16 cellular contexts compared by ENCODE assay signal in genomic region chr7:44348851-44349781, GRCh38. TPM values are rescaled to one million over a fixed set of nuclear protein-coding genes. Genes with fewer than 3 reads are reported as not detected.
DNase-seq lines count a peak whose midpoint lies in the region; ATAC-seq and TF ChIP-seq lines count a peak whose summit lies in the region.
"Had no signal": no experiment of that assay in that cellular context is flagged by ENCODE, and none has a peak within 500 bp of the region (broad histone marks: within the 10 kb centered on the region; RNA-seq: fewer than 3 reads in every experiment).

No MANE protein-coding gene starts in this region.

- peaks cover 7% of the 10 kb centered on the region for H3K27me3 ChIP-seq in AG04450 (ENCODE audit: control insufficient read depth, insufficient read depth, low read length)
- H3K27me3 ChIP-seq in endodermal cell (ENCODE audit: control insufficient read depth, insufficient read depth, low read length, poor library complexity, severe bottlenecking): peaks cover 26% of the 10 kb centered on the region
- H3K27me3 ChIP-seq: body of pancreas, SJCRH30 had no signal

- peak; percentile 16; the same call in 1 of the 2 replicates for TF ChIP-seq CTCF in AG04450 (IDR thresholded peaks at IDR 0.05; ENCODE audit: low read depth, low read length)
- peak; percentile 38 for TF ChIP-seq CTCF in HFFc6 (IDR thresholded peaks at IDR 0.05)
- TF ChIP-seq CTCF in endodermal cell (conservative IDR thresholded peaks at IDR 0.05): peak; percentile 75

- H3K4me3 Mint-ChIP-seq in HFFc6 (no peak overlapping the region), endodermal cell (no peak overlapping the region)
- no peak overlapping the region for H3K4me3 Mint-ChIP-seq in activated CD4-positive, alpha-beta memory T cell treated with anti-CD3 and anti-CD28 coated beads, Interleukin-2, amount 10 ng/mL, durations not matched to agents 7 days and 5 days
- H3K4me3 Mint-ChIP-seq in activated T-helper 2 cell treated with anti-CD3 and anti-CD28 coated beads, Interferon-gamma antibody, Interleukin-2, Interleukin-4, amounts not matched to agents 10 μg/mL and 5 μg/mL and 100 μg/mL, durations not matched to agents 14 hours and 24 hours and 36 hours (ENCODE audit: low read depth): no peak overlapping the region
- H3K4me3 Mint-ChIP-seq: activated CD4-positive, alpha-beta T cell treated with anti-CD3 and anti-CD28 coated beads, Interleukin-2, amount 10 ng/mL, durations not matched to agents 24 days and 14 days; activated naive CD4-positive, alpha-beta T cell treated with anti-CD3 and anti-CD28 coated beads, Interleukin-2, amount 50 U/mL, for 24 hours; nephron had no signal

- H3K4me3 ChIP-seq in AG04450 (ENCODE audit: low read depth, low read length) (no peak overlapping the region), endodermal cell (ENCODE audit: low read length) (no peak overlapping the region)
- H3K4me3 ChIP-seq: body of pancreas, lower lobe of right lung, SJCRH30, stomach had no signal

- H3K27me3 Mint-ChIP-seq in HFFc6 (ENCODE audit: insufficient read depth) (no peaks in the 10 kb centered on the region; the same call in none of the 2 replicates), endodermal cell (ENCODE audit: insufficient read depth) (peaks cover 11% of the 10 kb centered on the region)
- H3K27me3 Mint-ChIP-seq in activated CD4-positive, alpha-beta memory T cell treated with anti-CD3 and anti-CD28 coated beads, Interleukin-2, amount 10 ng/mL, durations not matched to agents 7 days and 5 days: peaks cover 45% of the 10 kb centered on the region
- peaks cover 51% of the 10 kb centered on the region for H3K27me3 Mint-ChIP-seq in activated T-helper 2 cell treated with anti-CD3 and anti-CD28 coated beads, Interferon-gamma antibody, Interleukin-2, Interleukin-4, amounts not matched to agents 10 μg/mL and 5 μg/mL and 100 μg/mL, durations not matched to agents 14 hours and 24 hours and 36 hours (ENCODE audit: low read depth)

- no peaks in the 10 kb centered on the region; the same call in 1 of the 2 replicates for H3K9me3 ChIP-seq in AG04450 (ENCODE audit: control insufficient read depth, insufficient read depth, low read length)
- H3K9me3 ChIP-seq in endodermal cell (ENCODE audit: control insufficient read depth, low read length): no peaks in the 10 kb centered on the region
- H3K9me3 ChIP-seq: body of pancreas, lower lobe of right lung, SJCRH30 had no signal

- intact Hi-C loops in activated T-helper 2 cell treated with anti-CD3 and anti-CD28 coated beads, Interferon-gamma antibody, Interleukin-2, Interleukin-4, amounts not matched to agents 10 μg/mL and 5 μg/mL and 100 μg/mL, durations not matched to agents 14 hours and 24 hours and 36 hours (cut with micrococcal nuclease): no loop called here

- H3K4me1 ChIP-seq in endodermal cell (ENCODE audit: control insufficient read depth, insufficient read depth, low read length): no peaks in the 10 kb centered on the region
- H3K4me1 ChIP-seq: body of pancreas, lower lobe of right lung, SJCRH30, stomach had no signal

- H3K27ac ChIP-seq in AG04450 (ENCODE audit: low read depth, low read length) (no peak overlapping the region), endodermal cell (ENCODE audit: low read depth, low read length) (no peak overlapping the region)
- H3K27ac ChIP-seq: body of pancreas, lower lobe of right lung, SJCRH30, stomach had no signal

- H3K9ac ChIP-seq in endodermal cell (ENCODE audit: extremely low read depth, low read length, poor library complexity, severe bottlenecking): no peak overlapping the region

- CTCF ChIA-PET in AG04450 (lab: Charles Lee): interaction anchor here (0.6 to 3.2 kb wide), 9 partner anchors 9 to 216 kb away, joined by 3 to 46 read pairs (median 3); no protein-coding TSS in a partner anchor
- CTCF ChIA-PET in activated CD4-positive, alpha-beta memory T cell treated with anti-CD3 and anti-CD28 coated beads, Interleukin-2, amount 10 ng/mL, durations not matched to agents 7 days and 5 days (lab: Charles Lee): interaction anchor here (1.0 to 3.2 kb wide), 4 partner anchors 9 to 216 kb away, joined by 3 to 14 read pairs (median 4); no protein-coding TSS in a partner anchor

- DNase-seq in AG04450 (ENCODE audit: low read depth, low spot score): no peak
- no peak for DNase-seq in HFFc6
- peak; percentile 86 for DNase-seq in endodermal cell
- DNase-seq in medulla oblongata (ENCODE audit: extremely low spot score): peak; percentile 9
- DNase-seq in activated CD4-positive, alpha-beta memory T cell treated with anti-CD3 and anti-CD28 coated beads, Interleukin-2, amount 10 ng/mL, durations not matched to agents 7 days and 5 days: no peak
- no peak for DNase-seq in activated T-helper 2 cell treated with anti-CD3 and anti-CD28 coated beads, Interferon-gamma antibody, Interleukin-2, Interleukin-4, amounts not matched to agents 10 μg/mL and 5 μg/mL and 100 μg/mL, durations not matched to agents 14 hours and 24 hours and 36 hours (ENCODE audit: low spot score)
- DNase-seq in effector CD4-positive, alpha-beta T cell: no peak
- DNase-seq: activated CD4-positive, alpha-beta T cell treated with anti-CD3 and anti-CD28 coated beads, Interleukin-2, amount 10 ng/mL, durations not matched to agents 24 days and 14 days; body of pancreas; lower lobe of right lung; NCI-H1436 treated with DMSO at 0.1 percent for 48 hours; stomach had no signal

- 75 to 81% methylated on average over 4 to 8 of the region's 9 CpGs for WGBS in endodermal cell (ENCODE audit: insufficient coverage in 1 of 2, insufficient read length in 1 of 2), 2 experiments

- H3K36me3 Mint-ChIP-seq in HFFc6 (ENCODE audit: low read depth) (peaks cover 9% of the 10 kb centered on the region), endodermal cell (ENCODE audit: low read depth) (no peaks in the 10 kb centered on the region)
- no peaks in the 10 kb centered on the region for H3K36me3 Mint-ChIP-seq in activated CD4-positive, alpha-beta memory T cell treated with anti-CD3 and anti-CD28 coated beads, Interleukin-2, amount 10 ng/mL, durations not matched to agents 7 days and 5 days (ENCODE audit: low read depth)
- no peaks in the 10 kb centered on the region for H3K36me3 Mint-ChIP-seq in activated T-helper 2 cell treated with anti-CD3 and anti-CD28 coated beads, Interferon-gamma antibody, Interleukin-2, Interleukin-4, amounts not matched to agents 10 μg/mL and 5 μg/mL and 100 μg/mL, durations not matched to agents 14 hours and 24 hours and 36 hours (ENCODE audit: low read depth)

- H3K27ac Mint-ChIP-seq in HFFc6: no peak overlapping the region
- H3K27ac Mint-ChIP-seq in endodermal cell: no peak overlapping the region
- no peak overlapping the region for H3K27ac Mint-ChIP-seq in activated CD4-positive, alpha-beta memory T cell treated with anti-CD3 and anti-CD28 coated beads, Interleukin-2, amount 10 ng/mL, durations not matched to agents 7 days and 5 days
- H3K27ac Mint-ChIP-seq in activated T-helper 2 cell treated with anti-CD3 and anti-CD28 coated beads, Interferon-gamma antibody, Interleukin-2, Interleukin-4, amounts not matched to agents 10 μg/mL and 5 μg/mL and 100 μg/mL, durations not matched to agents 14 hours and 24 hours and 36 hours: no peak overlapping the region
- H3K27ac Mint-ChIP-seq: activated CD4-positive, alpha-beta T cell treated with anti-CD3 and anti-CD28 coated beads, Interleukin-2, amount 10 ng/mL, durations not matched to agents 24 days and 14 days; activated naive CD4-positive, alpha-beta T cell treated with anti-CD3 and anti-CD28 coated beads, Interleukin-2, amount 50 U/mL, for 24 hours; nephron had no signal

- POLR2A ChIA-PET in AG04450 (lab: Yijun Ruan, JAX): no interaction called here
- POLR2A ChIA-PET in activated CD4-positive, alpha-beta memory T cell treated with anti-CD3 and anti-CD28 coated beads, Interleukin-2, amount 10 ng/mL, durations not matched to agents 7 days and 5 days (lab: Charles Lee): interaction anchor here (1.1 kb wide), 1 partner anchor 216 kb away, joined by 3 read pairs; no protein-coding TSS in a partner anchor

- H3K4me1 Mint-ChIP-seq in HFFc6 (ENCODE audit: low read depth) (no peaks in the 10 kb centered on the region), endodermal cell (no peaks in the 10 kb centered on the region)
- no peaks in the 10 kb centered on the region for H3K4me1 Mint-ChIP-seq in activated CD4-positive, alpha-beta memory T cell treated with anti-CD3 and anti-CD28 coated beads, Interleukin-2, amount 10 ng/mL, durations not matched to agents 7 days and 5 days
- H3K4me1 Mint-ChIP-seq in activated T-helper 2 cell treated with anti-CD3 and anti-CD28 coated beads, Interferon-gamma antibody, Interleukin-2, Interleukin-4, amounts not matched to agents 10 μg/mL and 5 μg/mL and 100 μg/mL, durations not matched to agents 14 hours and 24 hours and 36 hours (ENCODE audit: low read depth): no peaks in the 10 kb centered on the region
- H3K4me1 Mint-ChIP-seq: activated CD4-positive, alpha-beta T cell treated with anti-CD3 and anti-CD28 coated beads, Interleukin-2, amount 10 ng/mL, durations not matched to agents 24 days and 14 days; activated naive CD4-positive, alpha-beta T cell treated with anti-CD3 and anti-CD28 coated beads, Interleukin-2, amount 50 U/mL, for 24 hours had no signal

- ATAC-seq in HG03280 (IDR thresholded peaks at IDR 0.05; ENCODE audit: unreplicated experiment): no peak
- ATAC-seq: body of pancreas, lower lobe of right lung had no signal

- H3K36me3 ChIP-seq in endodermal cell (ENCODE audit: control insufficient read depth, insufficient read depth, low read length): no peaks in the 10 kb centered on the region
- H3K36me3 ChIP-seq: lower lobe of right lung, SJCRH30, stomach had no signal

- no peaks in the 10 kb centered on the region; the same call in 1 of the 2 replicates for H3K9me3 Mint-ChIP-seq in HFFc6
- H3K9me3 Mint-ChIP-seq in endodermal cell: no peaks in the 10 kb centered on the region
- H3K9me3 Mint-ChIP-seq in activated CD4-positive, alpha-beta memory T cell treated with anti-CD3 and anti-CD28 coated beads, Interleukin-2, amount 10 ng/mL, durations not matched to agents 7 days and 5 days: peaks cover 4% of the 10 kb centered on the region
- H3K9me3 Mint-ChIP-seq in activated T-helper 2 cell treated with anti-CD3 and anti-CD28 coated beads, Interferon-gamma antibody, Interleukin-2, Interleukin-4, amounts not matched to agents 10 μg/mL and 5 μg/mL and 100 μg/mL, durations not matched to agents 14 hours and 24 hours and 36 hours: no peaks in the 10 kb centered on the region
- H3K9me3 Mint-ChIP-seq: activated CD4-positive, alpha-beta T cell treated with anti-CD3 and anti-CD28 coated beads, Interleukin-2, amount 10 ng/mL, durations not matched to agents 24 days and 14 days had no signal

RNA-seq across cellular contexts. Expression of gene CAMK2B, which starts 23.7 kb away (rescaled TPM):
- 0.12 TPM in 1 of 2 replicates, not detected in the other for polyA plus RNA-seq in AG04450 (2011; rRNA removed)
- 0.83 TPM in 1 of 2 replicates, not detected in the other for polyA minus RNA-seq in AG04450 (2011; rRNA and poly(A)+ RNA removed)
- under 1 TPM in 2 of 6 experiments, not detected in 4; 0.11 to 0.41 TPM for total RNA-seq in HFFc6 (2021; fragmentation: NEBNext Ultra II Directional; extraction: Animal tissue kit (Norgen Biotek cat#: 25700))
- total RNA-seq in endodermal cell: under 1 TPM in 1 of 2 donors, not detected in 1; 0.26 TPM
- polyA plus RNA-seq in endodermal cell (2013, experiment 1 of 2): 0.32 TPM
- polyA plus RNA-seq in endodermal cell (2013, experiment 2 of 2): 1.6 TPM
- under 1 TPM in 1 of 2 experiments, not detected in 1; 0.10 TPM for total RNA-seq in activated CD4-positive, alpha-beta memory T cell treated with anti-CD3 and anti-CD28 coated beads, Interleukin-2, amount 10 ng/mL, durations not matched to agents 7 days and 5 days
- 1.9 and 2.1 TPM in 2 replicates for total RNA-seq in activated T-helper 2 cell treated with anti-CD3 and anti-CD28 coated beads, Interferon-gamma antibody, Interleukin-2, Interleukin-4, amounts not matched to agents 10 μg/mL and 5 μg/mL and 100 μg/mL, durations not matched to agents 14 hours and 24 hours and 36 hours

Comparison
In these comparisons a context has a peak if more than half of its experiments do, and no peak if none do; other contexts are left out.
1. DNase-seq: peak in endodermal cell (single experiment) and medulla oblongata (single experiment); none in AG04450 (single experiment), HFFc6 (single experiment), activated CD4-positive, alpha-beta memory T cell treated with anti-CD3 and anti-CD28 coated beads, Interleukin-2, amount 10 ng/mL, durations not matched to agents 7 days and 5 days (single experiment), activated T-helper 2 cell treated with anti-CD3 and anti-CD28 coated beads, Interferon-gamma antibody, Interleukin-2, Interleukin-4, amounts not matched to agents 10 μg/mL and 5 μg/mL and 100 μg/mL, durations not matched to agents 14 hours and 24 hours and 36 hours (single experiment) and effector CD4-positive, alpha-beta T cell (single experiment).
2. CTCF ChIP-seq: peak in every context shown above with its lines; median percentile 75 in endodermal cell; 38 in HFFc6; 16 in AG04450.